8 cellular contexts compared by ENCODE assay signal in genomic region chr20:44651507-44652373, GRCh38. TPM values are rescaled to one million over a fixed set of nuclear protein-coding genes. Genes with fewer than 3 reads are reported as not detected.
DNase-seq lines count a peak whose midpoint lies in the region; ATAC-seq and TF ChIP-seq lines count a peak whose summit lies in the region.

Gene ADA, minus strand, starts transcription at chr20:44651699. Its CDS starts 92 bp downstream, at chr20:44651607.

- intact Hi-C loops in left cardiac atrium (cut with DNase I) (no loop called here), posterior cingulate gyrus (cut with DNase I) (no loop called here)

- no peak for TF ChIP-seq CTCF in RWPE1 (conservative IDR thresholded peaks at IDR 0.05; ENCODE audit: low read depth)

- CTCF ChIA-PET in RWPE1 (lab: Yijun Ruan, JAX) = interaction anchor here (0.6 to 3.6 kb wide), 2 partner anchors 31 to 221 kb away, joined by 3 to 20 read pairs; no protein-coding TSS in a partner anchor

- peak; percentile 36 for ATAC-seq in HG03432 (IDR thresholded peaks at IDR 0.05; ENCODE audit: unreplicated experiment)
- ATAC-seq in left cardiac atrium = peak; percentile 93
- no peak for ATAC-seq in GM21367 (IDR thresholded peaks at IDR 0.05; ENCODE audit: unreplicated experiment)
- no peak for ATAC-seq in GM19467 (IDR thresholded peaks at IDR 0.05; ENCODE audit: unreplicated experiment)

- DNase-seq in ELR (ENCODE audit: low read depth) (peak; percentile 64), RWPE1 (ENCODE audit: low spot score) (peak; percentile 77), amniotic epithelial cell (ENCODE audit: low read depth) (peak; percentile 44), left cardiac atrium (peak; percentile 79), posterior cingulate gyrus (peak in 8 of 10 donors; percentile 26 to 89 (median 64))

- POLR2A ChIA-PET in RWPE1 (lab: Yijun Ruan, JAX; ENCODE audit: low non-redundant PET) = interaction anchor here (0.6 to 0.8 kb wide), 2 partner anchors 32 to 166 kb away, joined by 3 to 9 read pairs; no protein-coding TSS in a partner anchor

- peak within 1 kb of the TSS; percentile 93 for H3K27ac ChIP-seq in RWPE1

RNA-seq across cellular contexts. Expression of gene ADA, which starts in this region (rescaled TPM):
- 10 to 100 TPM; 11.3 to 12.2 TPM for total RNA-seq in left cardiac atrium

Comparison
In these comparisons a context has a peak if more than half of its experiments do, and no peak if none do; other contexts are left out.
1. ATAC-seq: peak in HG03432 (single experiment) and left cardiac atrium (2 of 2); none in GM21367 (single experiment) and GM19467 (single experiment).
2. Peak in every context shown above with its lines, with median percentiles within 50 percentile points of each other: DNase-seq.